22 cellular contexts compared by ENCODE assay signal in genomic region chr2:99899058-99899855, GRCh38.
A peak's percentile ranks its signal among the peaks of the same experiment; 100 is the strongest.
DNase-seq lines count a peak whose midpoint lies in the region; ATAC-seq and TF ChIP-seq lines count a peak whose summit lies in the region.
"Had no signal": no experiment of that assay in that cellular context is flagged by ENCODE, and none has a peak within 500 bp of the region (broad histone marks: within the 10 kb centered on the region; RNA-seq: fewer than 3 reads in every experiment).

No MANE protein-coding gene starts in this region.

- no peak for TF ChIP-seq CTCF in endodermal cell (conservative IDR thresholded peaks at IDR 0.05)

- ATAC-seq in naive B cell (ENCODE audit: low read depth in 2 of 2) (no peak), Right ventricle myocardium inferior (no peak)
- ATAC-seq in stimulated activated memory B cell treated with anti-CD40 and anti-IgM and Interleukin-4, amounts not matched to agents 10 μg/mL and 1 μg/mL and 100 μg/mL, for 72 hours: no peak
- ATAC-seq: CD8-positive, alpha-beta T cell had no signal

- H3K4me2 ChIP-seq in Karpas-422 (ENCODE audit: low read depth, low read length, poor library complexity, severe bottlenecking): no peak overlapping the region

- H3K36me3 ChIP-seq in Karpas-422 (ENCODE audit: insufficient read depth, low read length): no peaks in the 10 kb centered on the region
- H3K36me3 ChIP-seq in endodermal cell (ENCODE audit: control insufficient read depth, insufficient read depth, low read length): no peaks in the 10 kb centered on the region

- no peaks in the 10 kb centered on the region for H3K27me3 Mint-ChIP-seq in endodermal cell (ENCODE audit: insufficient read depth)
- no peaks in the 10 kb centered on the region for H3K27me3 Mint-ChIP-seq in naive B cell
- H3K27me3 Mint-ChIP-seq in stimulated activated memory B cell treated with anti-CD40 and anti-IgM and Interleukin-4, amounts not matched to agents 10 μg/mL and 1 μg/mL and 100 μg/mL, for 72 hours: no peaks in the 10 kb centered on the region

- no peak overlapping the region for H2AFZ ChIP-seq in Karpas-422 (ENCODE audit: low read length)
- H2AFZ ChIP-seq: GM23248 had no signal

- H3K27me3 ChIP-seq in Karpas-422 (ENCODE audit: low read length): no peaks in the 10 kb centered on the region
- no peaks in the 10 kb centered on the region for H3K27me3 ChIP-seq in endodermal cell (ENCODE audit: control insufficient read depth, insufficient read depth, low read length, poor library complexity, severe bottlenecking)

- H3K4me1 ChIP-seq in Karpas-422 (ENCODE audit: low read length) (peaks cover 31% of the 10 kb centered on the region), endodermal cell (ENCODE audit: control insufficient read depth, insufficient read depth, low read length) (no peaks in the 10 kb centered on the region)

- no peak for DNase-seq in Karpas-422
- DNase-seq in endodermal cell: no peak
- DNase-seq in naive B cell: no peak
- DNase-seq in GDM1 (lab: John Stamatoyannopoulos, UW): no peak
- DNase-seq in Right ventricle myocardium inferior (ENCODE audit: missing footprints): no peak
- no peak for DNase-seq in amygdala (lab: John Stamatoyannopoulos, UW)
- DNase-seq: ACHN; C1 segment of cervical spinal cord; CD8-positive, alpha-beta T cell; DND-41; GM23248; H9; KBM-7; NCI-H1105; NCI-H146; NCI-H2029 treated with DMSO at 0.1 percent for 48 hours; NCI-H2171; NCI-H345; NCI-H524; NCI-H774; NK-92 treated with Interleukin-12 subunit alpha and Interleukin-12 subunit beta, amount 100 ng/mL, for 24 hours had no signal

- H3K79me2 ChIP-seq in Karpas-422 (ENCODE audit: low read length): no peaks in the 10 kb centered on the region; the same call in none of the 2 replicates

- H3K36me3 Mint-ChIP-seq in endodermal cell (ENCODE audit: low read depth) (no peaks in the 10 kb centered on the region), naive B cell (peaks cover 29 to 35% of the 10 kb centered on the region in 2 donors)
- peaks cover 37% of the 10 kb centered on the region for H3K36me3 Mint-ChIP-seq in stimulated activated memory B cell treated with anti-CD40 and anti-IgM and Interleukin-4, amounts not matched to agents 10 μg/mL and 1 μg/mL and 100 μg/mL, for 72 hours
- H3K36me3 Mint-ChIP-seq: CD8-positive, alpha-beta T cell had no signal

- no peak overlapping the region for H3K9ac ChIP-seq in Karpas-422 (ENCODE audit: low read length)
- H3K9ac ChIP-seq in endodermal cell (ENCODE audit: extremely low read depth, low read length, poor library complexity, severe bottlenecking): no peak overlapping the region
- H3K9ac ChIP-seq: GM23248 had no signal

- peaks cover 8% of the 10 kb centered on the region for H3K4me1 Mint-ChIP-seq in endodermal cell
- H3K4me1 Mint-ChIP-seq in naive B cell: peaks cover 24 to 45% (median 45%) of the 10 kb centered on the region in 3 donors
- H3K4me1 Mint-ChIP-seq in stimulated activated memory B cell treated with anti-CD40 and anti-IgM and Interleukin-4, amounts not matched to agents 10 μg/mL and 1 μg/mL and 100 μg/mL, for 72 hours: peaks cover 18% of the 10 kb centered on the region

- WGBS in endodermal cell (ENCODE audit: insufficient coverage in 1 of 2, insufficient read length in 1 of 2), 2 experiments: 87% methylated on average over 3 to 5 of the region's 5 CpGs

- H3K4me3 ChIP-seq in Karpas-422 (ENCODE audit: low read length) (no peak overlapping the region), endodermal cell (ENCODE audit: low read length) (no peak overlapping the region)
- H3K4me3 ChIP-seq: GM23248 had no signal

- H3K9me2 ChIP-seq in Karpas-422 (replicated peaks; ENCODE audit: insufficient read depth, low read length): no peaks in the 10 kb centered on the region

- H3K9me3 Mint-ChIP-seq in endodermal cell: no peaks in the 10 kb centered on the region
- no peaks in the 10 kb centered on the region for H3K9me3 Mint-ChIP-seq in naive B cell
- H3K9me3 Mint-ChIP-seq in stimulated activated memory B cell treated with anti-CD40 and anti-IgM and Interleukin-4, amounts not matched to agents 10 μg/mL and 1 μg/mL and 100 μg/mL, for 72 hours: no peaks in the 10 kb centered on the region
- H3K9me3 Mint-ChIP-seq: CD8-positive, alpha-beta T cell; H9 had no signal

- intact Hi-C loops in Right ventricle myocardium inferior (cut with DNase I): no loop called here

- H3K27ac ChIP-seq in Karpas-422 (ENCODE audit: low read length) (peak overlapping the region; percentile 38; the same call in 1 of the 2 replicates), endodermal cell (ENCODE audit: low read depth, low read length) (peak overlapping the region; percentile 95)
- H3K27ac ChIP-seq: GM23248 had no signal

- no peak overlapping the region for H3K27ac Mint-ChIP-seq in endodermal cell
- H3K27ac Mint-ChIP-seq in naive B cell: peak overlapping the region in 5 of 6 donors; percentile 57 to 88 (median 78)
- H3K27ac Mint-ChIP-seq in stimulated activated memory B cell treated with anti-CD40 and anti-IgM and Interleukin-4, amounts not matched to agents 10 μg/mL and 1 μg/mL and 100 μg/mL, for 72 hours: peak overlapping the region; percentile 24
- H3K27ac Mint-ChIP-seq: CD8-positive, alpha-beta T cell had no signal

- H4K20me1 ChIP-seq in Karpas-422 (ENCODE audit: insufficient read depth, low read depth, low read length): no peaks in the 10 kb centered on the region

- H3K9me3 ChIP-seq in Karpas-422 (ENCODE audit: low read length) (no peaks in the 10 kb centered on the region), endodermal cell (ENCODE audit: control insufficient read depth, low read length) (no peaks in the 10 kb centered on the region)

- no peak overlapping the region for H3K4me3 Mint-ChIP-seq in endodermal cell
- no peak overlapping the region for H3K4me3 Mint-ChIP-seq in naive B cell
- no peak overlapping the region for H3K4me3 Mint-ChIP-seq in stimulated activated memory B cell treated with anti-CD40 and anti-IgM and Interleukin-4, amounts not matched to agents 10 μg/mL and 1 μg/mL and 100 μg/mL, for 72 hours
- H3K4me3 Mint-ChIP-seq: CD8-positive, alpha-beta T cell; H9 had no signal
